Comparison of ENCODE assay signal across 8 cellular contexts in the genomic region with DNA sequence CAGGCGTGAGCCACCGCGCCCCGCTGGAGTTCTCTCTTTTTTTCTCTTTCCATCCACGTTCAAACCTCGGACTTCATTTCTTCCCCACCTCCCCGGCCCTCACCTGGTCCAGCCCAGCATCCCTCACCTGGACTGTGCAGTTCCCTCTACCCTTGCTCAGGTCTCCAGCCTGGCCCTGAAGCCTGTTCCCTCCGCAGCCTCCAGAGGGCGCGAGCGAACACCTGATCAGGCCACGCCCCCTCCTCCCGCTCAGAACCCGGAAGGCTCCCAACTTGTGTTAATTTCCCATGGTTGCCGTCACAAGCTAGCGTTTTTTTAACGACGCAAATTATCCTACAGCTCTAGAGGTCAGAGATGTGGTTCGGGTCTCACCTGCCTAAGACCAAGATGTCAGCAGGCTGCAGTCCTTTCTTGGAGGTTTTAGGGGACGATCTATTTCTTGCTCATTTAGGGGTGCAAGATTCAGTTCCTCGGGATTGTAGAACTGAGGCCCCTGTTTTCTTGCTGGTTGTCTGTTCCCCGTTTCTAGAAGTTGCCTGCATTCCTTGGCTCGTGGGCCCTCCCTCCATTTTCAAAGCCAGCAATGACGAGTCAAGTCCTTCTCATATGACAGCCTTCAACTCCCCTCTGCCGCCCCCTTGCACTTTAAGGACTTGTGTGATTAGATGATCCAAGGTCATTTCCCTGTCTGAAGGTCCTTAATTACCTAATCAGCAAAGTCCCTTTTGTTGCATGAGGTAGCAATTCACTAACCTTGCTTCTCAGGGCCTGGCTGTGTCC. TPM values are rescaled to one million over a fixed set of nuclear protein-coding genes. Genes with fewer than 3 reads are reported as not detected.
A peak's percentile ranks its signal among the peaks of the same experiment; 100 is the strongest.
DNase-seq lines count a peak whose midpoint lies in the region; ATAC-seq, FAIRE-seq and TF ChIP-seq lines count a peak whose summit lies in the region.
"Not testable (repeated sequence)": the region's sequence is repeated elsewhere in the genome, so short reads cannot be mapped to it uniquely, and the experiment has no call there.

No MANE protein-coding gene starts in this region.

- POLR2A ChIA-PET in WTC11 (lab: Charles Lee); H1 (lab: Charles Lee; ENCODE audit: partially characterized antibody): not testable (repeated sequence)

- H2BK12ac ChIP-seq in H1 (ENCODE audit: low read depth, low read length): not testable (repeated sequence)

- FAIRE-seq in H1 (lab: Jason Lieb, UNC): not testable (repeated sequence)

- H2BK15ac ChIP-seq in H1 (ENCODE audit: low read length): not testable (repeated sequence)

- H2BK20ac ChIP-seq in H1 (ENCODE audit: low read length): not testable (repeated sequence)

- H3K4me2 ChIP-seq in H1 (ENCODE audit: insufficient read depth in 1 of 2, low read depth in 2 of 2, low read length in 2 of 2): peak overlapping the region in 1 of 2 experiments; percentile 27; a peak in 2 of 4 replicates

- not testable (repeated sequence) for H3K27ac Mint-ChIP-seq in WTC11

- not testable (repeated sequence) for H3K4ac ChIP-seq in H1 (replicated peaks; ENCODE audit: insufficient read length, low read depth, low read length)

- not testable (repeated sequence) for H3K36me3 ChIP-seq in HUES6 (ENCODE audit: control insufficient read depth, insufficient read depth, low read length); H1 (ENCODE audit: control insufficient read depth in 2 of 4, insufficient read depth in 4 of 4, low read length in 3 of 4); uterus

- not testable (repeated sequence) for H3K27ac ChIP-seq in HUES6 (ENCODE audit: low read depth, low read length); H1 (ENCODE audit: low read depth, low read length); uterus

- TF ChIP-seq RAD21 in H1 (IDR thresholded peaks at IDR 0.05 in 1 of 2, conservative IDR thresholded peaks at IDR 0.05 in 1 of 2; ENCODE audit: low read depth in 2 of 2, low read length in 2 of 2): not testable (repeated sequence)

- not testable (repeated sequence) for H3K27me3 ChIP-seq in HUES6 (ENCODE audit: control insufficient read depth, insufficient read depth, low read length); H1 (replicated peaks in 1 of 4; ENCODE audit: control insufficient read depth in 3 of 4, extremely low read depth in 1 of 4, insufficient read depth in 3 of 4, low read length in 3 of 4); uterus

- H4K20me1 ChIP-seq in H1 (replicated peaks in 1 of 2; ENCODE audit: control insufficient read depth in 1 of 2, insufficient read depth in 2 of 2, low read length in 2 of 2): not testable (repeated sequence)

- H3K79me1 ChIP-seq in H1 (ENCODE audit: low read depth, low read length): not testable (repeated sequence)

- ATAC-seq in GM18907 (IDR thresholded peaks at IDR 0.05; ENCODE audit: unreplicated experiment) (peak; percentile 83), WTC11 (peak; percentile 83)

- H4K5ac ChIP-seq in H1 (ENCODE audit: insufficient read length, low read depth, low read length): not testable (repeated sequence)

- not testable (repeated sequence) for H3K14ac ChIP-seq in H1 (ENCODE audit: insufficient read length)

- not testable (repeated sequence) for TF ChIP-seq POLR2A in H1 (IDR thresholded peaks at IDR 0.05; ENCODE audit: control extremely low read depth in 1 of 2, low read depth in 2 of 2, low read length in 2 of 2); uterus (IDR thresholded peaks at IDR 0.05)

- H4K8ac ChIP-seq in H1 (ENCODE audit: extremely low read depth, insufficient read depth, low read length): not testable (repeated sequence)

- 58% methylated on average over 10 of the region's 25 CpGs; no CpG with 5 or more reads in 1 of the 2 experiments for WGBS in H1 (ENCODE audit: extremely low coverage in 1 of 2, insufficient coverage in 1 of 2, insufficient read length in 1 of 2, insufficient replicate concordance in 2 of 2, low coverage in 1 of 2, low lambda C conversion rate in 2 of 2, missing lambda C conversion rate in 1 of 2), 2 experiments

- peak overlapping the region; percentile 89; the same call in 1 of the 2 replicates for H2AFZ ChIP-seq in H1 (ENCODE audit: low read length)

- not testable (repeated sequence) for H3K9me3 ChIP-seq in HUES6 (ENCODE audit: control insufficient read depth, insufficient read depth, low read depth, low read length); H1 (ENCODE audit: insufficient read depth in 2 of 2, low read depth in 1 of 2, low read length in 1 of 2); uterus

- not testable (repeated sequence) for TF ChIP-seq EP300 in H1 (IDR thresholded peaks at IDR 0.05; ENCODE audit: borderline replicate concordance in 1 of 2, low read depth in 2 of 2, low read length in 2 of 2)

- TF ChIP-seq CTCF in WTC11 (IDR thresholded peaks at IDR 0.05): peak; percentile 51
- TF ChIP-seq CTCF in H1 (IDR thresholded peaks at IDR 0.05; ENCODE audit: control extremely low read depth in 1 of 3, insufficient read depth in 1 of 3, low read depth in 1 of 3, low read length in 3 of 3): peak in 1 of 3 experiments; percentile 16; a peak in 1 of 4 replicates
- peak in 2 of 4 experiments; percentile 39 to 42 for TF ChIP-seq CTCF in uterus (IDR thresholded peaks at IDR 0.05)

- CTCF ChIA-PET in WTC11 (lab: Charles Lee); H1 (lab: Charles Lee; ENCODE audit: partially characterized antibody): not testable (repeated sequence)

- peak overlapping the region; percentile 30 for H3K4me3 Mint-ChIP-seq in WTC11

- not testable (repeated sequence) for H3K36me3 Mint-ChIP-seq in WTC11

- not testable (repeated sequence) for H3K23me2 ChIP-seq in H1 (ENCODE audit: low read depth, low read length)

- H3K4me1 Mint-ChIP-seq in WTC11: not testable (repeated sequence)

- DNase-seq in WTC11 (ENCODE audit: low spot score) (peak; percentile 44), H1 (ENCODE audit: low read depth in 1 of 2, low spot score in 2 of 2) (peak in 1 of 2 experiments; percentile 67), lung microvascular endothelial cell (ENCODE audit: low read depth in 2 of 2) (peak; percentile 10 to 16), uterus (peak; percentile 23 to 43)
- peak; percentile 45 for DNase-seq in activated effector memory CD4-positive, alpha-beta T cell treated with Interleukin-2 at 50 U/mL for 16 hours
- DNase-seq in stimulated activated CD4-positive, alpha-beta T cell treated with anti-CD3 and anti-CD28 coated beads, Interleukin-1b, Interleukin-23, amount 100 ng/mL, for 4 hours (ENCODE audit: low read depth in 2 of 2): peak; percentile 33 to 39

- not testable (repeated sequence) for H3K4me1 ChIP-seq in HUES6 (ENCODE audit: control insufficient read depth, insufficient read depth, low read length); H1 (replicated peaks in 1 of 4; ENCODE audit: control insufficient read depth in 3 of 4, insufficient read depth in 4 of 4, low read length in 3 of 4); uterus

- not testable (repeated sequence) for H3K27me3 Mint-ChIP-seq in WTC11 (ENCODE audit: low read depth)

- H2AK5ac ChIP-seq in H1 (ENCODE audit: low read depth, low read length): not testable (repeated sequence)

- H3K9me3 Mint-ChIP-seq in WTC11: not testable (repeated sequence)

- intact Hi-C loops in uterus (cut with DNase I; ENCODE audit: low total_unique reads): not testable (repeated sequence)

- not testable (repeated sequence) for H3K18ac ChIP-seq in H1 (ENCODE audit: extremely low read depth, low read length)

- not testable (repeated sequence) for H2BK5ac ChIP-seq in H1 (ENCODE audit: low read depth, low read length)

- not testable (repeated sequence) for H3K23ac ChIP-seq in H1 (ENCODE audit: insufficient read length)

- H2BK120ac ChIP-seq in H1 (replicated peaks; ENCODE audit: low read depth, low read length): not testable (repeated sequence)

- H4K91ac ChIP-seq in H1 (replicated peaks; ENCODE audit: insufficient read length, low read length): not testable (repeated sequence)

- peak overlapping the region; percentile 39 for H3K4me3 ChIP-seq in HUES6 (ENCODE audit: low read depth, low read length)
- H3K4me3 ChIP-seq in H1 (ENCODE audit: extremely low read depth in 1 of 4, insufficient read depth in 2 of 4, low read depth in 3 of 4, low read length in 4 of 4); uterus: not testable (repeated sequence)

- H3K9ac ChIP-seq in HUES6 (ENCODE audit: low read length); H1 (replicated peaks in 1 of 4; ENCODE audit: extremely low read depth in 1 of 4, low read depth in 3 of 4, low read length in 3 of 4): not testable (repeated sequence)

- not testable (repeated sequence) for H3K79me2 ChIP-seq in H1 (ENCODE audit: control insufficient read depth in 1 of 2, insufficient read depth in 2 of 2, low read length in 2 of 2)

- H3K56ac ChIP-seq in H1 (replicated peaks; ENCODE audit: insufficient read length, low read depth, low read length): not testable (repeated sequence)

RNA-seq across cellular contexts. Expression of a gene that starts 59.9 kb away (rescaled TPM):
- total RNA-seq in WTC11 (2021) (18.7 to 20.7 TPM (median 20.6 TPM) in 3 replicates), lung microvascular endothelial cell (3.1 and 8.3 TPM in 2 replicates), uterus (100 to 1,000 TPM in 1 of 4 donors, 10 to 100 TPM in 3; 12.0 to 105 (median 24.9) TPM)
- 18.8 and 19.0 TPM in 2 replicates for total RNA-seq in H1 (2021; fragmentation: NEBNext Ultra II Directional; extraction: Animal tissue kit (Norgen Biotek cat#: 25700))
- polyA plus RNA-seq in H1 (2011; rRNA removed): 11.3 and 16.0 TPM in 2 replicates
- polyA plus RNA-seq in H1 (2011; cell fraction: cytosol; rRNA removed): 15.3 TPM
- 26.0 TPM for polyA plus RNA-seq in H1 (2011; cell fraction: nucleus; rRNA removed)
- 19.2 to 23.6 TPM (median 21.0 TPM) in 4 replicates for polyA plus RNA-seq in H1 (2012, experiment 1 of 2)
- 7.2 TPM for polyA plus RNA-seq in H1 (2012, experiment 2 of 2)
- 14.6 TPM for polyA plus RNA-seq in H1 (2013, experiment 1 of 2)
- polyA plus RNA-seq in H1 (2013, experiment 2 of 2): 13.3 TPM
- 30.3 and 31.2 TPM in 2 replicates for polyA minus RNA-seq in H1 (2011; rRNA and poly(A)+ RNA removed)
- polyA minus RNA-seq in H1 (2011; cell fraction: cytosol; rRNA and poly(A)+ RNA removed): 16.4 TPM
- polyA minus RNA-seq in H1 (2011; cell fraction: nucleus; rRNA and poly(A)+ RNA removed): 54.2 TPM
